ENCODE assay signal across 1 cellular context in the genomic region with DNA sequence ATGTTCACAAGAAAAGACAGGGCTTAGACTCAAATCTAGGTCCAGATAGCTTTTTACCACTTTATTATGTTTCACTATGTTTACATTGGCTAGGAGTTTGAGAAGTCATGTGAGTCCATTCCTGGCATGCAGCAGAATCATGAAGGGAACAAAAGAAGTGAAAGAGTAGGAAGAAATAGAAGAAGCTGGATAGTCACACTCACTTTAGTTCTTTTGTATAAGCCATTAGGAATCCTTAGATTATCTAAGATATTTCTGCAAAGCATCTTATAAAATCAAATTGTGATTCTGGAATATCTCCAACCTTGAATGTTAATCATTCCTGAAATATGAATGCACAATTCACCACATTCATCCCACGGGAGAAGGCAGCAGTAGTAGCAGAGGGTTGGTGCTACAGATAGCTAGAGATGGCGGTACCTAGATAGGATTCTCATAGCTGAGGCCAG.
TF ChIP-seq lines count a peak whose summit lies in the region.

No MANE protein-coding gene starts in this region.

TF ChIP-seq in HEK293, 187 proteins besides CTCF, POLR2A, EP300 and RAD21 (continued from another document):
- TF ChIP-seq, protein P1, sequence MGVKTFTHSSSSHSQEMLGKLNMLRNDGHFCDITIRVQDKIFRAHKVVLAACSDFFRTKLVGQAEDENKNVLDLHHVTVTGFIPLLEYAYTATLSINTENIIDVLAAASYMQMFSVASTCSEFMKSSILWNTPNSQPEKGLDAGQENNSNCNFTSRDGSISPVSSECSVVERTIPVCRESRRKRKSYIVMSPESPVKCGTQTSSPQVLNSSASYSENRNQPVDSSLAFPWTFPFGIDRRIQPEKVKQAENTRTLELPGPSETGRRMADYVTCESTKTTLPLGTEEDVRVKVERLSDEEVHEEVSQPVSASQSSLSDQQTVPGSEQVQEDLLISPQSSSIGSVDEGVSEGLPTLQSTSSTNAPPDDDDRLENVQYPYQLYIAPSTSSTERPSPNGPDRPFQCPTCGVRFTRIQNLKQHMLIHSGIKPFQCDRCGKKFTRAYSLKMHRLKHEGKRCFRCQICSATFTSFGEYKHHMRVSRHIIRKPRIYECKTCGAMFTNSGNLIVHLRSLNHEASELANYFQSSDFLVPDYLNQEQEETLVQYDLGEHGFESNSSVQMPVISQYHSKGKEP (tag by site-specific recombination; IDR thresholded peaks at IDR 0.05) = peak; percentile 69; the same call in 1 of the 2 replicates
- TF ChIP-seq KLF1 (tag by site-specific recombination; IDR thresholded peaks at IDR 0.05) (no peak), ZBTB17 (tag by site-specific recombination; IDR thresholded peaks at IDR 0.05) (peak; percentile 37; the same call in 1 of the 2 replicates), ZNF391 (tag by site-specific recombination; IDR thresholded peaks at IDR 0.05; ENCODE audit: borderline replicate concordance, low read depth) (no peak), ZBTB20 (tag by site-specific recombination; IDR thresholded peaks at IDR 0.05) (no peak), OSR2 (tag by site-specific recombination; IDR thresholded peaks at IDR 0.05) (no peak)
- TF ChIP-seq, protein P2, sequence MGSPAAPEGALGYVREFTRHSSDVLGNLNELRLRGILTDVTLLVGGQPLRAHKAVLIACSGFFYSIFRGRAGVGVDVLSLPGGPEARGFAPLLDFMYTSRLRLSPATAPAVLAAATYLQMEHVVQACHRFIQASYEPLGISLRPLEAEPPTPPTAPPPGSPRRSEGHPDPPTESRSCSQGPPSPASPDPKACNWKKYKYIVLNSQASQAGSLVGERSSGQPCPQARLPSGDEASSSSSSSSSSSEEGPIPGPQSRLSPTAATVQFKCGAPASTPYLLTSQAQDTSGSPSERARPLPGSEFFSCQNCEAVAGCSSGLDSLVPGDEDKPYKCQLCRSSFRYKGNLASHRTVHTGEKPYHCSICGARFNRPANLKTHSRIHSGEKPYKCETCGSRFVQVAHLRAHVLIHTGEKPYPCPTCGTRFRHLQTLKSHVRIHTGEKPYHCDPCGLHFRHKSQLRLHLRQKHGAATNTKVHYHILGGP (tag by site-specific recombination; IDR thresholded peaks at IDR 0.05) = no peak
TF ChIP-seq in HEK293: peak in this region for 5.
